Comparison of ENCODE assay signal across 8 cellular contexts in the genomic region with DNA sequence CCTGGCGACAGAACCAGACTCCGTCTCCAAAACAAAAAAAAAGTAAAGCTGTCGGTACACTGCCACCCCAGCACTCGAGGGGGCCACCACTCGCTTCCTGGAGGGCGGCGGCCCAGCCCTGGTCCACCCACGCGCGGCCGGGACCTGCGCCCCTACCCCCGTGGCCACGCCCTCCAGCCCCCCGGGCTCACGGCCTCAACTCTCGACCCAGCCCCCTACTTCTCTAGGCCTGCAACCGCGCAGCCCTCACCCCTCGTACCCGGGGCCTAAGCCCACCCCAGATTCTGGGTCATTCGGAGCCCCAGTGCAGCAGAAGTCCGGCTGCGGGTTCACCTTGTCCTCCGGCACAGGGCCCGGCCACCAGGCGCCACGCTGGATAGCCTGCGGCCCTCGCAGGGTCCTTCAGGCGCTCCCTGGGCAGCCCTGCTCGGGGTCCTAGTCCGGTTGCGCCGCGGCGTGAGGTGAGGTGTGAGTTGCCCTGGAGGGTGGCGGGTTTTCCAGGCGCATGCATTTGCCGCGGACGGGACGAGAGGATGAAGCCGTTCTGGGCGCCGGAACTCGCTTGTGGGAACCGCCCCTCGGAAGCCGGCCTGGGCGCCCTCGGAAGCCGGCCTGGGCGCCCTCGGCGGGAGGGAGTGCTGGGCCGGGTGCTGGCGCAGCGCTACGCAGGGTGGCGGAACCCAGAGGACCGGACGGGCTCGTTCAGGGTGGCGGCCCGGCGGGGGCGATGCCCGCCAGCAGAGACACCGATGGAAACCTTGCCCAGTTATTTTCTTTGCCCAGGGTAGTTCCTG. TPM values are rescaled to one million over a fixed set of nuclear protein-coding genes. Genes with fewer than 3 reads are reported as not detected.
DNase-seq lines count a peak whose midpoint lies in the region; ATAC-seq and TF ChIP-seq lines count a peak whose summit lies in the region.

A gene (minus strand): TSS at position 348 of the 794 bp plus-strand sequence.

- TSS peak; percentile 88 for BruUV-seq in PC-9 (replicated peaks; lab: Mats Ljungman, UMichigan)

- H3K36me3 ChIP-seq in PC-9 (ENCODE audit: low read depth) (0 out of 2 replicates have a peak, but pooled peaks cover 4% of the 10 kb centered on the region), mucosa of rectum (ENCODE audit: control insufficient read depth in 2 of 2, insufficient read depth in 2 of 2, low read length in 2 of 2) (peaks cover 11 to 20% of the 10 kb centered on the region in 2 donors)

- H3K27ac ChIP-seq in PC-9 (peak within 1 kb of the TSS; percentile 90), mucosa of rectum (ENCODE audit: low read depth in 2 of 2, low read length in 2 of 2) (peak within 1 kb of the TSS; percentile 97 to 98)

- H3K4me2 ChIP-seq in PC-9, result peak within 1 kb of the TSS; percentile 96

- H3K79me2 ChIP-seq in PC-9 (ENCODE audit: low read depth), result peaks cover 22% of the 10 kb centered on the region

- peak within 1 kb of the TSS; percentile 94 to 97 for H3K9ac ChIP-seq in mucosa of rectum (ENCODE audit: low read depth in 1 of 2, low read length in 2 of 2)

- ATAC-seq in GM21576 (IDR thresholded peaks at IDR 0.05; ENCODE audit: unreplicated experiment), result peak; percentile 71

- H3K4me1 ChIP-seq in PC-9 (replicated peaks; ENCODE audit: insufficient read depth) (peaks cover 12% of the 10 kb centered on the region), mucosa of rectum (ENCODE audit: control insufficient read depth in 2 of 2, insufficient read depth in 2 of 2, low read length in 2 of 2) (peaks cover 9 to 12% of the 10 kb centered on the region in 2 donors)

- POLR2A ChIA-PET in PC-9 (lab: Charles Lee; ENCODE audit: unreplicated experiment), result no interaction called here

- H3K9me3 ChIP-seq in PC-9 (ENCODE audit: insufficient read depth, low read depth) (no peaks in the 10 kb centered on the region), mucosa of rectum (ENCODE audit: control insufficient read depth in 2 of 2, low read length in 2 of 2) (no peaks in the 10 kb centered on the region)

- in situ Hi-C loops in KBM-7 (cut with MboI; ENCODE audit: low pct_unique_long_range_greater_than_20kb, low sequenced_read_pairs), result no loop called here

- H3K4me3 ChIP-seq in PC-9, result peak within 1 kb of the TSS; percentile 71
- peak within 1 kb of the TSS; percentile 83 for H3K4me3 ChIP-seq in epithelial cell of proximal tubule (ENCODE audit: low read depth, low read length)
- H3K4me3 ChIP-seq in mucosa of rectum (ENCODE audit: low read length in 2 of 2), result peak within 1 kb of the TSS; percentile 80 to 93

- no peaks in the 10 kb centered on the region for H3K9me2 ChIP-seq in PC-9 (ENCODE audit: insufficient read depth)

- intact Hi-C loops in PC-9 (cut with micrococcal nuclease; ENCODE audit: unreplicated experiment), result loop anchor here (10.0 kb wide), 1 partner anchor 134 kb away; a partner anchor contains a TSS

- peak; percentile 96 for DNase-seq in D341Med (ENCODE audit: low spot score)
- peak; percentile 90 for DNase-seq in KBM-7
- peak; percentile 76 to 94 for DNase-seq in PC-9
- peak; percentile 95 for DNase-seq in activated T-cell treated with anti-CD3 and anti-CD28 coated beads, Interleukin-2, amount 50 U/mL, for 1 hour
- DNase-seq in epithelial cell of proximal tubule (ENCODE audit: low read depth), result peak; percentile 35
- peak; percentile 81 to 82 for DNase-seq in stimulated activated CD8-positive, alpha-beta memory T cell treated with anti-CD3 and anti-CD28 coated beads, Interleukin-4, amount 100 ng/mL, for 4 hours (ENCODE audit: low read depth in 2 of 2, low spot score in 1 of 2)

- H3F3A ChIP-seq in PC-9 (ENCODE audit: insufficient read depth, low read depth), result peaks cover 17% of the 10 kb centered on the region; the same call in 1 of the 2 replicates

- H2AFZ ChIP-seq in PC-9, result peak within 1 kb of the TSS; percentile 99

- CTCF ChIA-PET in PC-9 (lab: Charles Lee), result interaction anchor here (0.6 kb wide), 1 partner anchor 57 kb away, joined by 3 read pairs; no protein-coding TSS in a partner anchor

- H3K27me3 ChIP-seq in PC-9 (ENCODE audit: insufficient read depth, low read depth), result no peaks in the 10 kb centered on the region
- no peaks in the 10 kb centered on the region for H3K27me3 ChIP-seq in mucosa of rectum (ENCODE audit: control insufficient read depth in 2 of 2, insufficient read depth in 2 of 2, low read length in 2 of 2)

- TF ChIP-seq CTCF in PC-9 (conservative IDR thresholded peaks at IDR 0.05) (no peak), epithelial cell of proximal tubule (conservative IDR thresholded peaks at IDR 0.05; ENCODE audit: low read depth, low read length) (no peak)

- no peaks in the 10 kb centered on the region for H4K20me1 ChIP-seq in PC-9 (ENCODE audit: insufficient read depth)

RNA-seq across cellular contexts. Expression of the gene that starts here (rescaled TPM):
- 38.3 and 42.8 TPM in 2 replicates for total RNA-seq in PC-9 (2021)
- total RNA-seq in epithelial cell of proximal tubule, result 45.5 and 50.0 TPM in 2 replicates

Comparison
In these comparisons a context has a peak if more than half of its experiments do, and no peak if none do; other contexts are left out.
1. Peak in every context shown above with its lines: DNase-seq, ATAC-seq, H3K4me3 ChIP-seq and H3K27ac ChIP-seq.
2. DNase-seq: peak in every context shown above with its lines; median percentile 96 in D341Med; 95 in activated T-cell treated with anti-CD3 and anti-CD28 coated beads, Interleukin-2, amount 50 U/mL, for 1 hour; 90 in KBM-7; 85 in PC-9; 82 in stimulated activated CD8-positive, alpha-beta memory T cell treated with anti-CD3 and anti-CD28 coated beads, Interleukin-4, amount 100 ng/mL, for 4 hours; 35 in epithelial cell of proximal tubule.